Comparison of ENCODE assay signal across 35 cellular contexts in the genomic region with DNA sequence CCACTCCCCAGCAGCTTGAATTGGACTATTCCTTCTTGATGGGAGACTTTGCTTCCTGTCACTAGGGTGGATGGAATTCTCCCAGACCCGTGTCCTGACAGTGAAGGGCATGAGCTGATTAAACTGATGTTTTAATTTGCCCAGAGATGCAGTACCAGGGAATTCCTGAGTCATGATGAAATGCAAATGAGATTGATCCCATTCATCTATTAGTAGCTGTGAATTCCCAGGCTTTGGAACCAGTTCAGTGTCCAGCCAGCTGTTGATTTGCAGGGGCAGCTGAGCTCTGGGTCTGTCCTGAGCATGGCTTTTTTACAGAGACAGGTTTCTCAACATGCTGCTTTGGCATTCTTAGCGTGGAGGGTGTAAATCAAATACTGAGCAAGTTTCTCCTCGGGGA.
DNase-seq lines count a peak whose midpoint lies in the region; ATAC-seq and TF ChIP-seq lines count a peak whose summit lies in the region.
"Had no signal": no experiment of that assay in that cellular context is flagged by ENCODE, and none has a peak within 500 bp of the region (broad histone marks: within the 10 kb centered on the region; RNA-seq: fewer than 3 reads in every experiment).

No MANE protein-coding gene starts in this region.

- peaks cover 24% of the 10 kb centered on the region for H3K4me1 Mint-ChIP-seq in CD8-positive, alpha-beta T cell (ENCODE audit: low read depth)
- H3K4me1 Mint-ChIP-seq in H9 = peaks cover 28 to 29% of the 10 kb centered on the region in 2 experiments
- H3K4me1 Mint-ChIP-seq: activated CD4-positive, alpha-beta T cell treated with anti-CD3 and anti-CD28 coated beads, Interleukin-2, amount 10 ng/mL, durations not matched to agents 24 days and 14 days had no signal

- no peak overlapping the region for H2AK5ac ChIP-seq in H9 (ENCODE audit: insufficient read length, low read length)

- no peak overlapping the region for H3K4me3 ChIP-seq in CD8-positive, alpha-beta T cell (ENCODE audit: low read depth, low read length)
- no peak overlapping the region for H3K4me3 ChIP-seq in A673 (ENCODE audit: low read depth, low read length, poor library complexity, severe bottlenecking)
- H3K4me3 ChIP-seq: A549, ascending aorta, gastrocnemius medialis, right atrium auricular region, SJSA1, smooth muscle cell, testis had no signal

- peak overlapping the region; percentile 37 for H3K27ac Mint-ChIP-seq in CD8-positive, alpha-beta T cell
- peak overlapping the region in 2 of 3 experiments; percentile 30 to 60; a peak in 3 of 7 replicates for H3K27ac Mint-ChIP-seq in H9
- H3K27ac Mint-ChIP-seq: activated naive CD8-positive, alpha-beta T cell treated with anti-CD3 and anti-CD28 coated beads, Interleukin-2, amount 10 ng/mL, durations not matched to agents 7 days and 5 days; dendritic cell treated with granulocyte-macrophage colony-stimulating factor and Interleukin-4, amounts not matched to agents 40 ng/mL and 50 ng/mL, for 4 days; HFFc6; IgD-negative memory B cell had no signal

- no peak overlapping the region for H3K56ac ChIP-seq in H9 (ENCODE audit: insufficient read length, low read depth, low read length)

- H3K79me2 ChIP-seq in H9 (ENCODE audit: insufficient read depth, low read length) = peaks cover 2% of the 10 kb centered on the region; the same call in 1 of the 2 replicates

- H3K14ac ChIP-seq in H9 (ENCODE audit: insufficient read depth, low read length) = no peak overlapping the region

- peaks cover 12% of the 10 kb centered on the region for H3K36me3 ChIP-seq in CD8-positive, alpha-beta T cell (ENCODE audit: insufficient read depth, low read length)
- H3K36me3 ChIP-seq in A673 (ENCODE audit: insufficient read depth, low read length, poor library complexity, severe bottlenecking) = no peaks in the 10 kb centered on the region
- H3K36me3 ChIP-seq: ascending aorta, gastrocnemius medialis, right atrium auricular region, SJSA1, WERI-Rb-1 had no signal

- no peaks in the 10 kb centered on the region for H3K27me3 Mint-ChIP-seq in CD8-positive, alpha-beta T cell (ENCODE audit: low read depth)
- no peaks in the 10 kb centered on the region; the same call in 1 of the 2 replicates for H3K27me3 Mint-ChIP-seq in H9 (ENCODE audit: low read depth)
- H3K27me3 Mint-ChIP-seq: activated CD4-positive, alpha-beta T cell treated with anti-CD3 and anti-CD28 coated beads, Interleukin-2, amount 10 ng/mL, durations not matched to agents 24 days and 14 days; activated naive CD8-positive, alpha-beta T cell treated with anti-CD3 and anti-CD28 coated beads, Interleukin-2, amount 10 ng/mL, durations not matched to agents 7 days and 5 days; CD4-positive, CD25-positive, alpha-beta regulatory T cell; dendritic cell treated with granulocyte-macrophage colony-stimulating factor and Interleukin-4, amounts not matched to agents 40 ng/mL and 50 ng/mL, for 4 days; IgD-negative memory B cell had no signal

- H3K4me1 ChIP-seq in CD8-positive, alpha-beta T cell (ENCODE audit: insufficient read depth, low read length) = no peaks in the 10 kb centered on the region
- peaks cover 5% of the 10 kb centered on the region; the same call in 1 of the 2 replicates for H3K4me1 ChIP-seq in H9 (ENCODE audit: insufficient read depth, low read length)
- no peaks in the 10 kb centered on the region for H3K4me1 ChIP-seq in A673 (ENCODE audit: insufficient read depth, low read length, poor library complexity, severe bottlenecking)
- H3K4me1 ChIP-seq: A549, ascending aorta, SJSA1 had no signal

- H2BK12ac ChIP-seq in H9 (ENCODE audit: insufficient read length, low read depth, low read length) = no peak overlapping the region

- no peak overlapping the region for H2AFZ ChIP-seq in H9 (ENCODE audit: low read length)

- H3K23me2 ChIP-seq in H9 (ENCODE audit: insufficient read length, low read depth, low read length, poor library complexity, severe bottlenecking) = no peaks in the 10 kb centered on the region

- H3K4ac ChIP-seq in H9 (ENCODE audit: low read depth, low read length) = no peak overlapping the region

- ATAC-seq in CD8-positive, alpha-beta T cell = no peak
- ATAC-seq in HG02759 (IDR thresholded peaks at IDR 0.05; ENCODE audit: unreplicated experiment) (no peak), HG03571 (IDR thresholded peaks at IDR 0.05; ENCODE audit: unreplicated experiment) (no peak), HG03025 (IDR thresholded peaks at IDR 0.05; ENCODE audit: low FRiP score, unreplicated experiment) (no peak)
- ATAC-seq: A549; gastrocnemius medialis; stimulated activated naive CD8-positive, alpha-beta T cell treated with anti-CD3 and anti-CD28 coated beads, Interleukin-15, Interleukin-2, amounts not matched to agents 100 U/mL and 50 U/mL, for 24 hours had no signal

- H2BK20ac ChIP-seq in H9 (ENCODE audit: low read depth, low read length, poor library complexity, severe bottlenecking) = no peak overlapping the region

- POLR2A ChIA-PET in CD8-positive, alpha-beta T cell (lab: Charles Lee) = no interaction called here
- POLR2A ChIA-PET in A673 (lab: Charles Lee; ENCODE audit: low non-redundant PET) = no interaction called here

- no peaks in the 10 kb centered on the region for H3K27me3 ChIP-seq in CD8-positive, alpha-beta T cell (ENCODE audit: insufficient read depth, low read length)
- no peaks in the 10 kb centered on the region for H3K27me3 ChIP-seq in H9 (ENCODE audit: insufficient read depth, low read length)
- H3K27me3 ChIP-seq in A673 (replicated peaks; ENCODE audit: insufficient read depth, low read depth, low read length, poor library complexity) = no peaks in the 10 kb centered on the region
- H3K27me3 ChIP-seq: ascending aorta, right atrium auricular region, SJSA1, testis had no signal

- no peak overlapping the region for H4K8ac ChIP-seq in H9 (replicated peaks; ENCODE audit: insufficient read length, low read depth, low read length)

- H3T11ph ChIP-seq in H9 (ENCODE audit: low read length) = no peak overlapping the region

- no peak overlapping the region for H3K9ac ChIP-seq in H9 (ENCODE audit: extremely low read depth, insufficient read length, low read length)

- no peaks in the 10 kb centered on the region for H3K79me1 ChIP-seq in H9 (ENCODE audit: insufficient read depth, low read depth, low read length, poor library complexity, severe bottlenecking)

- no TSS peak for BruUV-seq in A673 (replicated peaks; lab: Mats Ljungman, UMichigan)

- H3K23ac ChIP-seq in H9 (ENCODE audit: insufficient read length, low read depth, low read length) = no peak overlapping the region

- H3K27ac ChIP-seq in CD8-positive, alpha-beta T cell (ENCODE audit: low read depth, low read length) = no peak overlapping the region
- H3K27ac ChIP-seq in H9 (ENCODE audit: insufficient read length, low read depth, low read length) (no peak overlapping the region), A673 (ENCODE audit: low read depth, low read length, poor library complexity, severe bottlenecking) (no peak overlapping the region)
- H3K27ac ChIP-seq: A549, ascending aorta, gastrocnemius medialis, right atrium auricular region, SJSA1, testis, WERI-Rb-1 had no signal

- H4K5ac ChIP-seq in H9 (ENCODE audit: insufficient read length, low read depth, low read length) = no peak overlapping the region

- peaks cover 67% of the 10 kb centered on the region for H3K36me3 Mint-ChIP-seq in CD8-positive, alpha-beta T cell
- peaks cover 21 to 43% (median 30%) of the 10 kb centered on the region in 3 experiments; a peak in 6 of 7 replicates for H3K36me3 Mint-ChIP-seq in H9 (ENCODE audit: insufficient read depth in 1 of 3, low read depth in 3 of 3)

- no CpG with 5 or more reads among the region's 3 CpGs for WGBS in H9 (ENCODE audit: extremely low coverage, insufficient read length, low lambda C conversion rate)

- no peak overlapping the region for H4K91ac ChIP-seq in H9 (ENCODE audit: insufficient read length, low read depth, low read length)

- no peak for DNase-seq in CD8-positive, alpha-beta T cell
- DNase-seq in H9 (peak; percentile 26), astrocyte of the hippocampus (ENCODE audit: low read depth, low spot score) (peak; percentile 70), islet precursor cell (peak; percentile 54), A673 (ENCODE audit: low spot score) (no peak)
- DNase-seq: activated CD4-positive, alpha-beta T cell treated with anti-CD3 and anti-CD28 coated beads, Interleukin-2, amount 10 ng/mL, durations not matched to agents 24 days and 14 days; activated CD8-positive, alpha-beta memory T cell treated with anti-CD3 and anti-CD28 coated beads for 24 hours; activated effector memory CD4-positive, alpha-beta T cell treated with anti-CD3 and anti-CD28 coated beads, Interleukin-2, amount 50 U/mL, for 16 hours; activated naive CD8-positive, alpha-beta T cell treated with anti-CD3 and anti-CD28 coated beads, Interleukin-2, amount 10 ng/mL, durations not matched to agents 7 days and 5 days; activated T-cell treated with anti-CD3 and anti-CD28 coated beads for 4 hours; AML-193; caudate nucleus; CD4-positive, CD25-positive, alpha-beta regulatory T cell; gastrocnemius medialis; HFFc6; hippocampal formation; NCI-H1048; NCI-H1694; NCI-H446; NCI-H748 treated with DMSO at 0.1 percent for 48 hours; stimulated activated CD4-positive, alpha-beta T cell treated with anti-CD3 and anti-CD28 coated beads, Interleukin-2, amount 100 ng/mL, for 24 hours; stimulated activated naive CD8-positive, alpha-beta T cell treated with anti-CD3 and anti-CD28 coated beads, Interleukin-15, Interleukin-2, amounts not matched to agents 100 U/mL and 50 U/mL, for 24 hours; T1000; testis; WERI-Rb-1 had no signal

- H3K4me2 ChIP-seq in H9 (ENCODE audit: insufficient read depth, insufficient read length, low read length) = no peak overlapping the region
- H3K4me2 ChIP-seq: A549, smooth muscle cell had no signal

- CTCF ChIA-PET in CD8-positive, alpha-beta T cell (lab: Charles Lee) = interaction anchor here (1.1 to 1.4 kb wide), 3 partner anchors 10 to 160 kb away, joined by 3 to 4 read pairs (median 3); no protein-coding TSS in a partner anchor
- CTCF ChIA-PET in A673 (lab: Charles Lee) = no interaction called here

- no peak overlapping the region for H3K4me3 Mint-ChIP-seq in CD8-positive, alpha-beta T cell
- H3K4me3 Mint-ChIP-seq in H9 = no peak overlapping the region
- H3K4me3 Mint-ChIP-seq: activated CD4-positive, alpha-beta T cell treated with anti-CD3 and anti-CD28 coated beads, Interleukin-2, amount 10 ng/mL, durations not matched to agents 24 days and 14 days; activated naive CD8-positive, alpha-beta T cell treated with anti-CD3 and anti-CD28 coated beads, Interleukin-2, amount 10 ng/mL, durations not matched to agents 7 days and 5 days; CD4-positive, CD25-positive, alpha-beta regulatory T cell; dendritic cell treated with granulocyte-macrophage colony-stimulating factor and Interleukin-4, amounts not matched to agents 40 ng/mL and 50 ng/mL, for 4 days; HFFc6; IgD-negative memory B cell had no signal

- no peak overlapping the region for H2BK5ac ChIP-seq in H9 (ENCODE audit: insufficient read length, low read length)

- H4K20me1 ChIP-seq in H9 (ENCODE audit: control insufficient read depth, insufficient read depth, insufficient read length) = no peaks in the 10 kb centered on the region

- H2BK120ac ChIP-seq in H9 (ENCODE audit: low read depth, low read length, poor library complexity, severe bottlenecking) = no peak overlapping the region

- no peak overlapping the region for H2BK15ac ChIP-seq in H9 (ENCODE audit: low read depth, low read length)

- intact Hi-C loops in CD8-positive, alpha-beta T cell (cut with DNase I, micrococcal nuclease) = loop anchor here in 1 of 2 experiments (10.0 kb wide), 1 partner anchor 50 kb away; no protein-coding TSS in a partner anchor
- intact Hi-C loops in A673 (cut with micrococcal nuclease; ENCODE audit: unreplicated experiment) = no loop called here

- no peaks in the 10 kb centered on the region for H3K9me3 Mint-ChIP-seq in CD8-positive, alpha-beta T cell
- no peaks in the 10 kb centered on the region for H3K9me3 Mint-ChIP-seq in H9
- H3K9me3 Mint-ChIP-seq: activated CD4-positive, alpha-beta T cell treated with anti-CD3 and anti-CD28 coated beads, Interleukin-2, amount 10 ng/mL, durations not matched to agents 24 days and 14 days; activated naive CD8-positive, alpha-beta T cell treated with anti-CD3 and anti-CD28 coated beads, Interleukin-2, amount 10 ng/mL, durations not matched to agents 7 days and 5 days; CD4-positive, CD25-positive, alpha-beta regulatory T cell; dendritic cell treated with granulocyte-macrophage colony-stimulating factor and Interleukin-4, amounts not matched to agents 40 ng/mL and 50 ng/mL, for 4 days; HFFc6; IgD-negative memory B cell had no signal

- no peak for TF ChIP-seq CTCF in CD8-positive, alpha-beta T cell (IDR thresholded peaks at IDR 0.05)
- TF ChIP-seq CTCF in H9 (conservative IDR thresholded peaks at IDR 0.05) (no peak), A673 (conservative IDR thresholded peaks at IDR 0.05; ENCODE audit: low read depth, low read length) (no peak)

- H3K18ac ChIP-seq in H9 (ENCODE audit: insufficient read length, low read depth, low read length) = no peak overlapping the region

- no peaks in the 10 kb centered on the region for H3K9me3 ChIP-seq in CD8-positive, alpha-beta T cell (ENCODE audit: low read length)
- H3K9me3 ChIP-seq in H9 (ENCODE audit: control insufficient read depth, low read depth, low read length) = no peaks in the 10 kb centered on the region
- no peaks in the 10 kb centered on the region for H3K9me3 ChIP-seq in A673 (ENCODE audit: low read depth, low read length, poor library complexity, severe bottlenecking)
- H3K9me3 ChIP-seq: A549, ascending aorta, gastrocnemius medialis, right atrium auricular region, SJSA1, testis had no signal

Comparison
In these comparisons a context has a peak if more than half of its experiments do, and no peak if none do; other contexts are left out.
1. DNase-seq: peak in H9 (single experiment), astrocyte of the hippocampus (single experiment) and islet precursor cell (single experiment); none in CD8-positive, alpha-beta T cell (0 of 7) and A673 (single experiment).